8 cellular contexts compared by ENCODE assay signal in genomic region chr22:37021710-37022482, GRCh38. TPM values are rescaled to one million over a fixed set of nuclear protein-coding genes. Genes with fewer than 3 reads are reported as not detected.
A peak's percentile ranks its signal among the peaks of the same experiment; 100 is the strongest.
DNase-seq lines count a peak whose midpoint lies in the region; ATAC-seq and TF ChIP-seq lines count a peak whose summit lies in the region.

No MANE protein-coding gene starts in this region.

- no peak overlapping the region for H3K4me2 ChIP-seq in neural progenitor cell

- intact Hi-C loops in CD8-positive, alpha-beta T cell (cut with DNase I, micrococcal nuclease), result no loop called here
- intact Hi-C loops in uterus (cut with DNase I; ENCODE audit: low total_unique reads), result no loop called here

- H3K27ac Mint-ChIP-seq in CD8-positive, alpha-beta T cell, result no peak overlapping the region
- no peak overlapping the region for H3K27ac Mint-ChIP-seq in activated CD8-positive, alpha-beta T cell treated with anti-CD3 and anti-CD28 coated beads, Interleukin-2, amount 10 ng/mL, durations not matched to agents 7 days and 5 days
- H3K27ac Mint-ChIP-seq in neural progenitor cell, result no peak overlapping the region

- H3K4me1 ChIP-seq in CD8-positive, alpha-beta T cell (ENCODE audit: insufficient read depth, low read length), result peaks cover 7% of the 10 kb centered on the region
- peaks cover 16% of the 10 kb centered on the region for H3K4me1 ChIP-seq in neural progenitor cell
- H3K4me1 ChIP-seq in uterus, result peaks cover 3 to 12% of the 10 kb centered on the region in 2 donors

- no peaks in the 10 kb centered on the region for H3K36me3 ChIP-seq in CD8-positive, alpha-beta T cell (ENCODE audit: insufficient read depth, low read length)
- H3K36me3 ChIP-seq in neural progenitor cell, result no peaks in the 10 kb centered on the region
- no peaks in the 10 kb centered on the region for H3K36me3 ChIP-seq in uterus

- peak; percentile 84 for TF ChIP-seq CTCF in CD8-positive, alpha-beta T cell (IDR thresholded peaks at IDR 0.05)
- TF ChIP-seq CTCF in LNCaP clone FGC (IDR thresholded peaks at IDR 0.05; ENCODE audit: control insufficient read depth, extremely low read depth, insufficient read depth) (peak; percentile 50), neural progenitor cell (IDR thresholded peaks at IDR 0.05) (peak; percentile 85), uterus (IDR thresholded peaks at IDR 0.05) (peak; percentile 35 to 65 (median 42))

- POLR2A ChIA-PET in CD8-positive, alpha-beta T cell (lab: Charles Lee), result no interaction called here
- POLR2A ChIA-PET in activated CD8-positive, alpha-beta T cell treated with anti-CD3 and anti-CD28 coated beads, Interleukin-2, amount 10 ng/mL, durations not matched to agents 7 days and 5 days (lab: Charles Lee), result no interaction called here

- peaks cover 8% of the 10 kb centered on the region for H3K4me1 Mint-ChIP-seq in CD8-positive, alpha-beta T cell (ENCODE audit: low read depth)
- H3K4me1 Mint-ChIP-seq in activated CD8-positive, alpha-beta T cell treated with anti-CD3 and anti-CD28 coated beads, Interleukin-2, amount 10 ng/mL, durations not matched to agents 7 days and 5 days (ENCODE audit: low read depth), result peaks cover 24% of the 10 kb centered on the region
- peaks cover 25% of the 10 kb centered on the region for H3K4me1 Mint-ChIP-seq in neural progenitor cell

- CTCF ChIA-PET in CD8-positive, alpha-beta T cell (lab: Charles Lee), result interaction anchor here (0.6 to 1.5 kb wide), 16 partner anchors 9 to 1700 kb away, joined by 3 to 7 read pairs (median 3); no protein-coding TSS in a partner anchor
- CTCF ChIA-PET in activated CD8-positive, alpha-beta T cell treated with anti-CD3 and anti-CD28 coated beads, Interleukin-2, amount 10 ng/mL, durations not matched to agents 7 days and 5 days (lab: Charles Lee), result interaction anchor here (0.6 to 3.0 kb wide), 14 partner anchors 10 to 355 kb away, joined by 3 to 13 read pairs (median 3); a partner anchor contains a TSS

- H3K27me3 Mint-ChIP-seq in CD8-positive, alpha-beta T cell (ENCODE audit: low read depth), result peaks cover 10% of the 10 kb centered on the region
- peaks cover 2% of the 10 kb centered on the region for H3K27me3 Mint-ChIP-seq in activated CD8-positive, alpha-beta T cell treated with anti-CD3 and anti-CD28 coated beads, Interleukin-2, amount 10 ng/mL, durations not matched to agents 7 days and 5 days (ENCODE audit: low read depth)
- H3K27me3 Mint-ChIP-seq in neural progenitor cell (ENCODE audit: insufficient read depth, low read depth), result peaks cover 4% of the 10 kb centered on the region

- H2AFZ ChIP-seq in neural progenitor cell (replicated peaks), result no peak overlapping the region

- H3K79me2 ChIP-seq in neural progenitor cell (ENCODE audit: low read depth), result peaks cover 59% of the 10 kb centered on the region

- no peak overlapping the region for H3K27ac ChIP-seq in CD8-positive, alpha-beta T cell (ENCODE audit: low read depth, low read length)
- H3K27ac ChIP-seq in neural progenitor cell (no peak overlapping the region), uterus (no peak overlapping the region)

- H3F3A ChIP-seq in neural progenitor cell (ENCODE audit: low read depth), result no peaks in the 10 kb centered on the region

- H4K20me1 ChIP-seq in neural progenitor cell (ENCODE audit: low read depth), result peaks cover 50% of the 10 kb centered on the region

- H3K9me3 ChIP-seq in CD8-positive, alpha-beta T cell (ENCODE audit: low read length), result no peaks in the 10 kb centered on the region
- no peaks in the 10 kb centered on the region for H3K9me3 ChIP-seq in neural progenitor cell (ENCODE audit: low read depth)
- H3K9me3 ChIP-seq in uterus, result no peaks in the 10 kb centered on the region

- no peaks in the 10 kb centered on the region for H3K9me3 Mint-ChIP-seq in CD8-positive, alpha-beta T cell
- no peaks in the 10 kb centered on the region for H3K9me3 Mint-ChIP-seq in activated CD8-positive, alpha-beta T cell treated with anti-CD3 and anti-CD28 coated beads, Interleukin-2, amount 10 ng/mL, durations not matched to agents 7 days and 5 days (ENCODE audit: insufficient read depth)
- no peaks in the 10 kb centered on the region for H3K9me3 Mint-ChIP-seq in neural progenitor cell

- no peak for TF ChIP-seq POLR2A in uterus (IDR thresholded peaks at IDR 0.05)

- no peak overlapping the region for H3K9ac ChIP-seq in neural progenitor cell

- no peak overlapping the region for H3K4me3 ChIP-seq in CD8-positive, alpha-beta T cell (ENCODE audit: low read depth, low read length)
- no peak overlapping the region for H3K4me3 ChIP-seq in LNCaP clone FGC (ENCODE audit: low read depth, low read length)
- no peak overlapping the region for H3K4me3 ChIP-seq in neural progenitor cell
- no peak overlapping the region for H3K4me3 ChIP-seq in uterus

- H3K36me3 Mint-ChIP-seq in CD8-positive, alpha-beta T cell, result no peaks in the 10 kb centered on the region
- H3K36me3 Mint-ChIP-seq in activated CD8-positive, alpha-beta T cell treated with anti-CD3 and anti-CD28 coated beads, Interleukin-2, amount 10 ng/mL, durations not matched to agents 7 days and 5 days (ENCODE audit: low read depth), result peaks cover 2% of the 10 kb centered on the region
- H3K36me3 Mint-ChIP-seq in neural progenitor cell, result peaks cover 14% of the 10 kb centered on the region

- peak overlapping the region; percentile 1 for H3K4me3 Mint-ChIP-seq in CD8-positive, alpha-beta T cell
- no peak overlapping the region for H3K4me3 Mint-ChIP-seq in activated CD8-positive, alpha-beta T cell treated with anti-CD3 and anti-CD28 coated beads, Interleukin-2, amount 10 ng/mL, durations not matched to agents 7 days and 5 days
- peak overlapping the region; percentile 76 for H3K4me3 Mint-ChIP-seq in neural progenitor cell

- DNase-seq in CD8-positive, alpha-beta T cell, result peak; percentile 16 to 65 (median 52)
- DNase-seq in LNCaP clone FGC (ENCODE audit: low read depth), result no peak
- peak; percentile 65 for DNase-seq in activated CD8-positive, alpha-beta T cell treated with anti-CD3 and anti-CD28 coated beads, Interleukin-2, amount 10 ng/mL, durations not matched to agents 7 days and 5 days
- peak; percentile 44 for DNase-seq in epidermal melanocyte (ENCODE audit: insufficient read length, low spot score)
- DNase-seq in neural progenitor cell (ENCODE audit: low spot score), result peak; percentile 86
- DNase-seq in uterus, result no peak
- DNase-seq in NCI-H128 (lab: John Stamatoyannopoulos, UW; ENCODE audit: unreplicated experiment), result no peak
- no peak for DNase-seq in cerebellum (ENCODE audit: low spot score)

- no peaks in the 10 kb centered on the region for H3K27me3 ChIP-seq in CD8-positive, alpha-beta T cell (ENCODE audit: insufficient read depth, low read length)
- no peaks in the 10 kb centered on the region for H3K27me3 ChIP-seq in neural progenitor cell
- no peaks in the 10 kb centered on the region for H3K27me3 ChIP-seq in uterus

- ATAC-seq in CD8-positive, alpha-beta T cell, result peak; percentile 46
- ATAC-seq in activated CD8-positive, alpha-beta T cell treated with anti-CD3 and anti-CD28 coated beads, Interleukin-2, amount 10 ng/mL, durations not matched to agents 7 days and 5 days, result no peak

RNA-seq across cellular contexts. Expression of gene MPST, which starts 2.4 kb away (rescaled TPM):
- 1 to 10 TPM; 1.8 to 2.6 TPM for total RNA-seq in CD8-positive, alpha-beta T cell
- 10 to 100 TPM; 28.5 to 33.6 TPM for total RNA-seq in activated CD8-positive, alpha-beta T cell treated with anti-CD3 and anti-CD28 coated beads, Interleukin-2, amount 10 ng/mL, durations not matched to agents 7 days and 5 days
- 36.9 and 157 TPM in 2 replicates for total RNA-seq in neural progenitor cell (ENCODE audit: low replicate concordance)
- total RNA-seq in uterus, result 100 to 1,000 TPM in 2 of 4 donors, 10 to 100 TPM in 2; 37.1 to 152 (median 84.1) TPM
- 22.9 TPM for total RNA-seq in cerebellum

RNA-seq across cellular contexts. Expression of gene TST, which starts 2.6 kb away (rescaled TPM):
- total RNA-seq in CD8-positive, alpha-beta T cell, result not detected
- 1 to 10 TPM; 8.3 to 9.4 TPM for total RNA-seq in activated CD8-positive, alpha-beta T cell treated with anti-CD3 and anti-CD28 coated beads, Interleukin-2, amount 10 ng/mL, durations not matched to agents 7 days and 5 days
- total RNA-seq in neural progenitor cell (ENCODE audit: low replicate concordance) (21.5 and 53.4 TPM in 2 replicates), uterus (10 to 100 TPM; 19.6 to 36.8 (median 25.1) TPM), cerebellum (6.8 TPM)

RNA-seq across cellular contexts. Expression of gene KCTD17, which starts 29.6 kb away (rescaled TPM):
- 10 to 100 TPM; 18.6 to 22.8 TPM for total RNA-seq in CD8-positive, alpha-beta T cell
- total RNA-seq in activated CD8-positive, alpha-beta T cell treated with anti-CD3 and anti-CD28 coated beads, Interleukin-2, amount 10 ng/mL, durations not matched to agents 7 days and 5 days, result 10 to 100 TPM; 34.3 to 35.9 TPM
- total RNA-seq in neural progenitor cell (ENCODE audit: low replicate concordance), result 17.5 and 44.1 TPM in 2 replicates
- 10 to 100 TPM in 2 of 4 donors, 1 to 10 TPM in 1, under 1 TPM in 1; 0.59 to 31.7 (median 15.4) TPM for total RNA-seq in uterus
- total RNA-seq in cerebellum, result 18.8 TPM

Comparison
In these comparisons a context has a peak if more than half of its experiments do, and no peak if none do; other contexts are left out.
1. DNase-seq: peak in CD8-positive, alpha-beta T cell (7 of 7), activated CD8-positive, alpha-beta T cell treated with anti-CD3 and anti-CD28 coated beads, Interleukin-2, amount 10 ng/mL, durations not matched to agents 7 days and 5 days (single experiment), epidermal melanocyte (single experiment) and neural progenitor cell (single experiment); none in LNCaP clone FGC (single experiment), uterus (0 of 2), NCI-H128 (single experiment) and cerebellum (single experiment).
2. Peak in every context shown above with its lines, with median percentiles within 50 percentile points of each other: CTCF ChIP-seq.